Comparison of ENCODE assay signal across 23 cellular contexts in genomic region chr1:214306270-214306669, GRCh38.
"Had no signal": no experiment of that assay in that cellular context is flagged by ENCODE, and none has a peak within 500 bp of the region (broad histone marks: within the 10 kb centered on the region; RNA-seq: fewer than 3 reads in every experiment).

No MANE protein-coding gene starts in this region.

- H3K36me3 ChIP-seq: left ventricle myocardium inferior, neural progenitor cell, ovary, sigmoid colon, tibial nerve, upper lobe of left lung had no signal

- H3K27me3 ChIP-seq: heart left ventricle, neural progenitor cell, ovary, sigmoid colon, spleen, tibial nerve, upper lobe of left lung had no signal

- DNase-seq: glutamatergic neuron; heart left ventricle; hypothalamus; immature natural killer cell; left ventricle myocardium inferior; mesendoderm; naive thymus-derived CD8-positive, alpha-beta T cell; ovary; right cardiac atrium; sigmoid colon; small intestine; spleen; stimulated activated CD4-positive, alpha-beta T cell treated with anti-CD3 and anti-CD28 coated beads, Interleukin-4, amount 100 ng/mL, for 24 hours; stimulated activated naive CD4-positive, alpha-beta T cell treated with Interleukin-2 at 50 U/mL for 16 hours; stimulated activated naive CD8-positive, alpha-beta T cell treated with anti-CD3 and anti-CD28 coated beads, Interleukin-15, amount 100 ng/mL, for 72 hours; substantia nigra; upper lobe of left lung had no signal

- H3K9me3 Mint-ChIP-seq: immature natural killer cell; naive thymus-derived CD8-positive, alpha-beta T cell; nephron; neural progenitor cell; stimulated activated effector memory CD8-positive, alpha-beta T cell treated with anti-CD3 and anti-CD28 coated beads, Interleukin-12 subunit alpha, Interleukin-12 subunit beta, amount 100 ng/mL, for 72 hours; stimulated activated naive CD8-positive, alpha-beta T cell treated with anti-CD3 and anti-CD28 coated beads, Interleukin-15, amount 100 ng/mL, for 72 hours had no signal

- H3K27ac Mint-ChIP-seq: immature natural killer cell; nephron; neural progenitor cell; progenitor cell of endocrine pancreas; stimulated activated effector memory CD8-positive, alpha-beta T cell treated with anti-CD3 and anti-CD28 coated beads, Interleukin-12 subunit alpha, Interleukin-12 subunit beta, amount 100 ng/mL, for 72 hours had no signal

- H3K27me3 Mint-ChIP-seq: naive thymus-derived CD8-positive, alpha-beta T cell; progenitor cell of endocrine pancreas; stimulated activated naive CD8-positive, alpha-beta T cell treated with anti-CD3 and anti-CD28 coated beads, Interleukin-15, amount 100 ng/mL, for 72 hours had no signal

- H3K9ac ChIP-seq: neural progenitor cell had no signal

- H3K4me3 ChIP-seq: heart left ventricle, left ventricle myocardium inferior, lung, neural progenitor cell, ovary, sigmoid colon, spleen, tibial nerve, upper lobe of left lung had no signal

- ATAC-seq: heart left ventricle; naive thymus-derived CD8-positive, alpha-beta T cell; right cardiac atrium; stimulated activated effector memory CD8-positive, alpha-beta T cell treated with anti-CD3 and anti-CD28 coated beads, Interleukin-12 subunit alpha, Interleukin-12 subunit beta, amount 100 ng/mL, for 72 hours; stimulated activated naive CD8-positive, alpha-beta T cell treated with anti-CD3 and anti-CD28 coated beads, Interleukin-15, amount 100 ng/mL, for 72 hours had no signal

- H2AFZ ChIP-seq: neural progenitor cell had no signal

- H3K4me3 Mint-ChIP-seq: immature natural killer cell; naive thymus-derived CD8-positive, alpha-beta T cell; nephron; neural progenitor cell; stimulated activated effector memory CD8-positive, alpha-beta T cell treated with anti-CD3 and anti-CD28 coated beads, Interleukin-12 subunit alpha, Interleukin-12 subunit beta, amount 100 ng/mL, for 72 hours; stimulated activated naive CD8-positive, alpha-beta T cell treated with anti-CD3 and anti-CD28 coated beads, Interleukin-15, amount 100 ng/mL, for 72 hours had no signal

- H3K27ac ChIP-seq: left ventricle myocardium inferior, neural progenitor cell, ovary, sigmoid colon, spleen, tibial nerve, upper lobe of left lung had no signal

- H3K4me2 ChIP-seq: neural progenitor cell had no signal

- H3K36me3 Mint-ChIP-seq: immature natural killer cell; neural progenitor cell; stimulated activated effector memory CD8-positive, alpha-beta T cell treated with anti-CD3 and anti-CD28 coated beads, Interleukin-12 subunit alpha, Interleukin-12 subunit beta, amount 100 ng/mL, for 72 hours had no signal

- H3K9me3 ChIP-seq: heart left ventricle, left ventricle myocardium inferior, ovary, sigmoid colon, spleen, tibial nerve, upper lobe of left lung had no signal
